ENCODE assay signal across 23 cellular contexts in genomic region chr7:116367171-116367813, GRCh38.
"Had no signal": no experiment of that assay in that cellular context is flagged by ENCODE, and none has a peak within 500 bp of the region (broad histone marks: within the 10 kb centered on the region; RNA-seq: fewer than 3 reads in every experiment).

No MANE protein-coding gene starts in this region.

- H3K4me1 Mint-ChIP-seq: activated B cell treated with CpG ODN at 0.5 μM for 24 hours, immature natural killer cell, neural crest cell had no signal

- H3K36me3 ChIP-seq: lower lobe of right lung, ovary, right lobe of liver had no signal

- ATAC-seq: activated CD8-positive, alpha-beta T cell treated with anti-CD3 and anti-CD28 coated beads, Interleukin-2, amount 10 ng/mL, durations not matched to agents 7 days and 5 days; activated naive CD4-positive, alpha-beta T cell treated with anti-CD3 and anti-CD28 coated beads, Interleukin-2, amount 50 U/mL, for 72 hours; activated T-cell treated with anti-CD3 and anti-CD28 coated beads, Interleukin-2, amount 50 U/mL, for 72 hours; body of pancreas; left cardiac atrium; lower lobe of right lung; right lobe of liver had no signal

- H3K4me3 ChIP-seq: body of pancreas, coronary artery, lower lobe of right lung, ovary, right lobe of liver, smooth muscle cell had no signal

- H3K9me3 ChIP-seq: body of pancreas, lower lobe of right lung, ovary, right lobe of liver had no signal

- H3K27ac ChIP-seq: body of pancreas, coronary artery, lower lobe of right lung, ovary, right lobe of liver had no signal

- H3K27ac Mint-ChIP-seq: activated B cell treated with CpG ODN at 0.5 μM for 24 hours; activated CD8-positive, alpha-beta T cell treated with anti-CD3 and anti-CD28 coated beads, Interleukin-2, amount 10 ng/mL, durations not matched to agents 7 days and 5 days; activated naive CD4-positive, alpha-beta T cell treated with anti-CD3 and anti-CD28 coated beads, Interleukin-2, amount 50 U/mL, for 72 hours; activated T-cell treated with anti-CD3 and anti-CD28 coated beads, Interleukin-2, amount 50 U/mL, for 72 hours; immature natural killer cell; stimulated activated naive CD8-positive, alpha-beta T cell treated with anti-CD3 and anti-CD28 coated beads, Interleukin-15, Interleukin-2, amounts not matched to agents 100 ng/mL and 50 ng/mL, for 24 hours; type B pancreatic cell had no signal

- H3K36me3 Mint-ChIP-seq: activated naive CD4-positive, alpha-beta T cell treated with anti-CD3 and anti-CD28 coated beads, Interleukin-2, amount 50 U/mL, for 72 hours; immature natural killer cell; type B pancreatic cell had no signal

- H3K4me3 Mint-ChIP-seq: activated B cell treated with CpG ODN at 0.5 μM for 24 hours; activated CD8-positive, alpha-beta T cell treated with anti-CD3 and anti-CD28 coated beads, Interleukin-2, amount 10 ng/mL, durations not matched to agents 7 days and 5 days; activated T-cell treated with anti-CD3 and anti-CD28 coated beads, Interleukin-2, amount 50 U/mL, for 72 hours; immature natural killer cell; neural crest cell; stimulated activated naive CD8-positive, alpha-beta T cell treated with anti-CD3 and anti-CD28 coated beads, Interleukin-15, Interleukin-2, amounts not matched to agents 100 ng/mL and 50 ng/mL, for 24 hours; type B pancreatic cell had no signal

- H3K27me3 Mint-ChIP-seq: type B pancreatic cell had no signal

- H3K9me3 Mint-ChIP-seq: activated B cell treated with CpG ODN at 0.5 μM for 24 hours; activated T-cell treated with anti-CD3 and anti-CD28 coated beads, Interleukin-2, amount 50 U/mL, for 72 hours; stimulated activated naive CD8-positive, alpha-beta T cell treated with anti-CD3 and anti-CD28 coated beads, Interleukin-15, Interleukin-2, amounts not matched to agents 100 ng/mL and 50 ng/mL, for 24 hours; type B pancreatic cell had no signal

- DNase-seq: activated B cell treated with CpG ODN at 0.5 μM for 24 hours; activated CD4-positive, alpha-beta T cell treated with anti-CD3 and anti-CD28 coated beads for 48 hours; activated CD8-positive, alpha-beta memory T cell treated with anti-CD3 and anti-CD28 coated beads, Interleukin-2, amount 50 U/mL, for 4 hours; activated CD8-positive, alpha-beta T cell treated with anti-CD3 and anti-CD28 coated beads, Interleukin-2, amount 10 ng/mL, durations not matched to agents 7 days and 5 days; activated gamma-delta T cell; activated T-cell treated with anti-CD3 and anti-CD28 coated beads, Interleukin-2, amount 50 U/mL, for 72 hours; amygdala; body of pancreas; central memory CD4-positive, alpha-beta T cell; foreskin fibroblast; hippocampal formation; immature natural killer cell; left cardiac atrium; lower lobe of right lung; midbrain; ovary; right lobe of liver had no signal

- H3K4me1 ChIP-seq: body of pancreas, lower lobe of right lung, right lobe of liver had no signal

- H3K27me3 ChIP-seq: body of pancreas, ovary, right lobe of liver had no signal
